Comparison of ENCODE assay signal across 10 cellular contexts in the genomic region with DNA sequence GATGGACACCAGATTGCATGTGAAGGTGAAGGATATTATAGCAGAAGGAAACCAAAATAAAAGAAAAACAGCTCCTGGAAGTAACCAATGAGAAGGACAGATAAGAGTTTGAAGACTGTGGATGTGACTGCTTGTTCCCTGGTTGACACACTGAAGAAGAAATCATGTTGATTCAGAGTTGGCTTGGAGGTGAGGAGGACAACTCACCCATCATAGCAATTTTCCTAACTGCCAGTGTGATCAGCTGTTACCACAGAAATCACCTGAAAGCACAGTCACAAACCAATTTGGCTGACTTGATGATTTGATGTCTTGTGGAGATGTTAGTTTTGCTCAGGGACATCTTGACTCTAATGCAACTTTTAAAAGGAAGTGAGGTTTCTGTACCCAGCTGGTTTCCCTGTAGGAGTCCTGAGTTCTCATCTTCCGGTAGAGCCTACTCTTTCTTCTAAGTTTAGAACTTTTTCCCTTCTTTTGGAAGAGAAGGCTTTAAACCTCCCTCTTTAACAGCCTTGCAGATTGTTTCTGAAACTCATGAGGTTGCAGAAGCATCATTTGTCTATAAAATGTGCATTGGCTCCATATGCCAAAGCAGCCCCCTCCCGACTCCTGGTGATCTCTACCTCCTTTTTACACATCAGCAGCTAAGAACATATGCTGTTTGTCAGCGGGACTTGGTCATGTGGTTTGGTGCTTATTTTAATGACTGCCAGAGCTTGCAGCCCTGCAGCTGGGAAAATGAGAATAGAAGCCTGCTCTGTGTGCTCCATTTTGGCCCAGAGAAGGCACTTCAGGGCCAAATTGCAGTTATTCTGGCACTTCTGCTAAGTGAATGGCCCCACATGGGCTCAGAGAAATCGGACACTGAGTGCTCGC. TPM values are rescaled to one million over a fixed set of nuclear protein-coding genes. Genes with fewer than 3 reads are reported as not detected.
DNase-seq lines count a peak whose midpoint lies in the region; ATAC-seq lines count a peak whose summit lies in the region.
"Had no signal": no experiment of that assay in that cellular context is flagged by ENCODE, and none has a peak within 500 bp of the region (broad histone marks: within the 10 kb centered on the region; RNA-seq: fewer than 3 reads in every experiment).

No MANE protein-coding gene starts in this region.

- ATAC-seq in left lobe of liver (peak; percentile 31), GM18519 (IDR thresholded peaks at IDR 0.05; ENCODE audit: low FRiP score, unreplicated experiment) (no peak), GM18520 (IDR thresholded peaks at IDR 0.05; ENCODE audit: unreplicated experiment) (no peak)
- ATAC-seq: HCT116 had no signal

- peaks cover 66% of the 10 kb centered on the region for H3K79me2 ChIP-seq in Karpas-422 (ENCODE audit: low read length)

- no peak overlapping the region for H2AFZ ChIP-seq in Karpas-422 (ENCODE audit: low read length)

- peak overlapping the region in 1 of 5 donors; percentile 9 for H3K4me3 ChIP-seq in subcutaneous abdominal adipose tissue (ENCODE audit: low read depth in 1 of 5, low read length in 5 of 5)
- H3K4me3 ChIP-seq in Karpas-422 (ENCODE audit: low read length) = no peak overlapping the region

- no peaks in the 10 kb centered on the region for H3K27me3 ChIP-seq in subcutaneous abdominal adipose tissue (ENCODE audit: control insufficient read depth in 5 of 5, insufficient read depth in 4 of 5, low read length in 5 of 5)
- H3K27me3 ChIP-seq in Karpas-422 (ENCODE audit: low read length) = no peaks in the 10 kb centered on the region

- H3K4me2 ChIP-seq in Karpas-422 (ENCODE audit: low read depth, low read length, poor library complexity, severe bottlenecking) = no peak overlapping the region

- H3K9me3 ChIP-seq in subcutaneous abdominal adipose tissue (ENCODE audit: control insufficient read depth in 5 of 5, low read length in 5 of 5) = no peaks in the 10 kb centered on the region
- H3K9me3 ChIP-seq in Karpas-422 (ENCODE audit: low read length) = no peaks in the 10 kb centered on the region

- DNase-seq in NCI-H2171 (lab: John Stamatoyannopoulos, UW) (peak; percentile 44), caudate nucleus (lab: John Stamatoyannopoulos, UW) (peak in 59 of 61 donors; percentile 1 to 92 (median 66)), left lobe of liver (ENCODE audit: low spot score) (no peak), GF-D8 (lab: John Stamatoyannopoulos, UW) (no peak), Karpas-422 (no peak)
- DNase-seq: Kasumi-1 had no signal

- peaks cover 7 to 27% (median 17%) of the 10 kb centered on the region in 5 donors for H3K4me1 ChIP-seq in subcutaneous abdominal adipose tissue (ENCODE audit: control insufficient read depth in 5 of 5, insufficient read depth in 5 of 5, low read length in 5 of 5)
- peaks cover 7% of the 10 kb centered on the region for H3K4me1 ChIP-seq in Karpas-422 (ENCODE audit: low read length)

- no peaks in the 10 kb centered on the region for H3K9me2 ChIP-seq in Karpas-422 (replicated peaks; ENCODE audit: insufficient read depth, low read length)

- H3K36me3 ChIP-seq in subcutaneous abdominal adipose tissue (ENCODE audit: control insufficient read depth in 5 of 5, insufficient read depth in 5 of 5, low read length in 5 of 5) (peaks cover 4 to 23% (median 9%) of the 10 kb centered on the region in 5 donors), Karpas-422 (ENCODE audit: insufficient read depth, low read length) (peaks cover 5% of the 10 kb centered on the region; the same call in 1 of the 2 replicates)

- H3K27ac ChIP-seq in caudate nucleus (ENCODE audit: low read depth, low read length) (peak overlapping the region; percentile 79), subcutaneous abdominal adipose tissue (ENCODE audit: low read depth, low read length) (peak overlapping the region; percentile 6), Karpas-422 (ENCODE audit: low read length) (no peak overlapping the region)

- H3K9ac ChIP-seq in subcutaneous abdominal adipose tissue (ENCODE audit: low read length in 5 of 5) = peak overlapping the region in 1 of 5 donors; percentile 15
- no peak overlapping the region for H3K9ac ChIP-seq in Karpas-422 (ENCODE audit: low read length)

- no peaks in the 10 kb centered on the region for H4K20me1 ChIP-seq in Karpas-422 (ENCODE audit: insufficient read depth, low read depth, low read length)

RNA-seq across cellular contexts. Expression of gene ATG7, which starts 10.3 kb away (rescaled TPM):
- total RNA-seq in left lobe of liver = 12.2 TPM
- total RNA-seq in Karpas-422 (2014; rRNA removed; shearing (Covaris generic); ENCODE audit: low replicate concordance) = 24.6 and 50.9 TPM in 2 replicates

Comparison
In these comparisons a context has a peak if more than half of its experiments do, and no peak if none do; other contexts are left out.
1. DNase-seq: peak in NCI-H2171 (single experiment) and caudate nucleus (59 of 61); none in left lobe of liver (single experiment), GF-D8 (single experiment) and Karpas-422 (single experiment).